In the genomic region with DNA sequence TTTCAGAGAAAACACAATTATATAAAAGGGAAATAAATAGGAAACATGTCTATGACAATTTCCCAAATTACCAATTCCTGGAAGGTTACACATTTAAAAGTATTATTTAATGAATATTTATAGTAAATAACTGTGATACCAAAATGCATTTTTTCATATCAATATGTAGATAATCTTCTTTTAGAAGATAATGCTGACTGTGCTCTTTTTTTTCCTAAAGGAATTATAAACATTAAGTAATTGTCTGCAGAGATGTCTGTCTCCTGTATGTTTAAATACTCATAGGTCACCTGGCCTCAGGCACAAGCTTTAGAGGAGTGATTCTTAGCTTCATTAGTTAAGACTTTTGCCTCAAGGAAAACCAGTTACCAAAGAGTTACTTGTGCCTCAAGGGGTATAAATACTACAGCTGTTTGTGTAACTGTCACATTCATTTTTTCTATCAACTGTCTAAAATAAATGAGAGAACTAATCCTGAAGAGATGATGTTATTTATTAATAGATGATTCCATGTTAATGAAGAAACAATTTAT, we compare ENCODE assay signal across 1 cellular context.
TF ChIP-seq lines count a peak whose summit lies in the region.

No MANE protein-coding gene starts in this region.

TF ChIP-seq in IMR-90, 13 proteins besides CTCF, POLR2A, EP300 and RAD21:
- TF ChIP-seq MAFK (IDR thresholded peaks at IDR 0.05; ENCODE audit: low read depth, low read length), result peak; percentile 99
- no peak for TF ChIP-seq CHD1 (IDR thresholded peaks at IDR 0.05; ENCODE audit: low read depth, low read length)
TF ChIP-seq in IMR-90: peak in this region for 1.
